ENCODE assay signal across 1 cellular context in genomic region chr6:7107578-7108195, GRCh38.
TF ChIP-seq lines count a peak whose summit lies in the region.

RREB1 (plus strand) TSS chr6:7107961; CDS start chr6:7181912, 73,951 bp downstream.

TF ChIP-seq in K562, 482 proteins besides CTCF, POLR2A, EP300 and RAD21 (continued from another document and continues in another):
- TF ChIP-seq MYC (IDR thresholded peaks at IDR 0.05; ENCODE audit: low read depth, low read length) (peak; percentile 77), MYC (CRISPR knock-in tag; IDR thresholded peaks at IDR 0.05; ENCODE audit: borderline replicate concordance, low read depth) (no peak), PML (IDR thresholded peaks at IDR 0.05; ENCODE audit: low read length) (peak; percentile 44; the same call in 1 of the 2 replicates), SPI1 (IDR thresholded peaks at IDR 0.05; ENCODE audit: borderline replicate concordance, low read depth, low read length) (0 out of 2 replicates have a peak, but pooled peaks have one; percentile 39), MBD1 (CRISPR knock-in tag; IDR thresholded peaks at IDR 0.05) (no peak), NFIC (IDR thresholded peaks at IDR 0.05) (0 out of 2 replicates have a peak, but pooled peaks have one; percentile 4), PCBP1 (IDR thresholded peaks at IDR 0.05; ENCODE audit: low read depth, low read length, poor library complexity, severe bottlenecking) (peak; percentile 33), SMAD4 (CRISPR knock-in tag; conservative IDR thresholded peaks at IDR 0.05) (peak; percentile 74), RAD51 (IDR thresholded peaks at IDR 0.05; ENCODE audit: borderline replicate concordance, low read depth) (peak; percentile 81), HDAC1 (IDR thresholded peaks at IDR 0.05) (no peak; a peak in 1 of 4 replicates), PHB2 (IDR thresholded peaks at IDR 0.05; ENCODE audit: low read depth) (no peak), THAP7 (CRISPR knock-in tag; IDR thresholded peaks at IDR 0.05) (no peak), FOSL1 (tag; conservative IDR thresholded peaks at IDR 0.05) (0 out of 2 replicates have a peak, but pooled peaks have one; percentile 9)
- TF ChIP-seq, protein P1, sequence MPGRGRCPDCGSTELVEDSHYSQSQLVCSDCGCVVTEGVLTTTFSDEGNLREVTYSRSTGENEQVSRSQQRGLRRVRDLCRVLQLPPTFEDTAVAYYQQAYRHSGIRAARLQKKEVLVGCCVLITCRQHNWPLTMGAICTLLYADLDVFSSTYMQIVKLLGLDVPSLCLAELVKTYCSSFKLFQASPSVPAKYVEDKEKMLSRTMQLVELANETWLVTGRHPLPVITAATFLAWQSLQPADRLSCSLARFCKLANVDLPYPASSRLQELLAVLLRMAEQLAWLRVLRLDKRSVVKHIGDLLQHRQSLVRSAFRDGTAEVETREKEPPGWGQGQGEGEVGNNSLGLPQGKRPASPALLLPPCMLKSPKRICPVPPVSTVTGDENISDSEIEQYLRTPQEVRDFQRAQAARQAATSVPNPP (IDR thresholded peaks at IDR 0.05; ENCODE audit: borderline replicate concordance, insufficient read depth, insufficient read length), result no peak
- TF ChIP-seq, protein P2, sequence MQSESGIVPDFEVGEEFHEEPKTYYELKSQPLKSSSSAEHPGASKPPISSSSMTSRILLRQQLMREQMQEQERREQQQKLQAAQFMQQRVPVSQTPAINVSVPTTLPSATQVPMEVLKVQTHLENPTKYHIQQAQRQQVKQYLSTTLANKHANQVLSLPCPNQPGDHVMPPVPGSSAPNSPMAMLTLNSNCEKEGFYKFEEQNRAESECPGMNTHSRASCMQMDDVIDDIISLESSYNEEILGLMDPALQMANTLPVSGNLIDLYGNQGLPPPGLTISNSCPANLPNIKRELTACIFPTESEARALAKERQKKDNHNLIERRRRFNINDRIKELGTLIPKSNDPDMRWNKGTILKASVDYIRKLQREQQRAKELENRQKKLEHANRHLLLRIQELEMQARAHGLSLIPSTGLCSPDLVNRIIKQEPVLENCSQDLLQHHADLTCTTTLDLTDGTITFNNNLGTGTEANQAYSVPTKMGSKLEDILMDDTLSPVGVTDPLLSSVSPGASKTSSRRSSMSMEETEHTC (IDR thresholded peaks at IDR 0.05), result peak; percentile 69; the same call in 1 of the 2 replicates
- TF ChIP-seq, protein P3, sequence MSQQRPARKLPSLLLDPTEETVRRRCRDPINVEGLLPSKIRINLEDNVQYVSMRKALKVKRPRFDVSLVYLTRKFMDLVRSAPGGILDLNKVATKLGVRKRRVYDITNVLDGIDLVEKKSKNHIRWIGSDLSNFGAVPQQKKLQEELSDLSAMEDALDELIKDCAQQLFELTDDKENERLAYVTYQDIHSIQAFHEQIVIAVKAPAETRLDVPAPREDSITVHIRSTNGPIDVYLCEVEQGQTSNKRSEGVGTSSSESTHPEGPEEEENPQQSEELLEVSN (IDR thresholded peaks at IDR 0.05; ENCODE audit: borderline replicate concordance in 1 of 2, extremely low read depth in 1 of 2, insufficient read depth in 1 of 2, insufficient read length in 1 of 2, low read depth in 1 of 2, low read length in 1 of 2, poor library complexity in 1 of 2, severe bottlenecking in 1 of 2), result peak; percentile 47 to 89
- TF ChIP-seq, protein P4, sequence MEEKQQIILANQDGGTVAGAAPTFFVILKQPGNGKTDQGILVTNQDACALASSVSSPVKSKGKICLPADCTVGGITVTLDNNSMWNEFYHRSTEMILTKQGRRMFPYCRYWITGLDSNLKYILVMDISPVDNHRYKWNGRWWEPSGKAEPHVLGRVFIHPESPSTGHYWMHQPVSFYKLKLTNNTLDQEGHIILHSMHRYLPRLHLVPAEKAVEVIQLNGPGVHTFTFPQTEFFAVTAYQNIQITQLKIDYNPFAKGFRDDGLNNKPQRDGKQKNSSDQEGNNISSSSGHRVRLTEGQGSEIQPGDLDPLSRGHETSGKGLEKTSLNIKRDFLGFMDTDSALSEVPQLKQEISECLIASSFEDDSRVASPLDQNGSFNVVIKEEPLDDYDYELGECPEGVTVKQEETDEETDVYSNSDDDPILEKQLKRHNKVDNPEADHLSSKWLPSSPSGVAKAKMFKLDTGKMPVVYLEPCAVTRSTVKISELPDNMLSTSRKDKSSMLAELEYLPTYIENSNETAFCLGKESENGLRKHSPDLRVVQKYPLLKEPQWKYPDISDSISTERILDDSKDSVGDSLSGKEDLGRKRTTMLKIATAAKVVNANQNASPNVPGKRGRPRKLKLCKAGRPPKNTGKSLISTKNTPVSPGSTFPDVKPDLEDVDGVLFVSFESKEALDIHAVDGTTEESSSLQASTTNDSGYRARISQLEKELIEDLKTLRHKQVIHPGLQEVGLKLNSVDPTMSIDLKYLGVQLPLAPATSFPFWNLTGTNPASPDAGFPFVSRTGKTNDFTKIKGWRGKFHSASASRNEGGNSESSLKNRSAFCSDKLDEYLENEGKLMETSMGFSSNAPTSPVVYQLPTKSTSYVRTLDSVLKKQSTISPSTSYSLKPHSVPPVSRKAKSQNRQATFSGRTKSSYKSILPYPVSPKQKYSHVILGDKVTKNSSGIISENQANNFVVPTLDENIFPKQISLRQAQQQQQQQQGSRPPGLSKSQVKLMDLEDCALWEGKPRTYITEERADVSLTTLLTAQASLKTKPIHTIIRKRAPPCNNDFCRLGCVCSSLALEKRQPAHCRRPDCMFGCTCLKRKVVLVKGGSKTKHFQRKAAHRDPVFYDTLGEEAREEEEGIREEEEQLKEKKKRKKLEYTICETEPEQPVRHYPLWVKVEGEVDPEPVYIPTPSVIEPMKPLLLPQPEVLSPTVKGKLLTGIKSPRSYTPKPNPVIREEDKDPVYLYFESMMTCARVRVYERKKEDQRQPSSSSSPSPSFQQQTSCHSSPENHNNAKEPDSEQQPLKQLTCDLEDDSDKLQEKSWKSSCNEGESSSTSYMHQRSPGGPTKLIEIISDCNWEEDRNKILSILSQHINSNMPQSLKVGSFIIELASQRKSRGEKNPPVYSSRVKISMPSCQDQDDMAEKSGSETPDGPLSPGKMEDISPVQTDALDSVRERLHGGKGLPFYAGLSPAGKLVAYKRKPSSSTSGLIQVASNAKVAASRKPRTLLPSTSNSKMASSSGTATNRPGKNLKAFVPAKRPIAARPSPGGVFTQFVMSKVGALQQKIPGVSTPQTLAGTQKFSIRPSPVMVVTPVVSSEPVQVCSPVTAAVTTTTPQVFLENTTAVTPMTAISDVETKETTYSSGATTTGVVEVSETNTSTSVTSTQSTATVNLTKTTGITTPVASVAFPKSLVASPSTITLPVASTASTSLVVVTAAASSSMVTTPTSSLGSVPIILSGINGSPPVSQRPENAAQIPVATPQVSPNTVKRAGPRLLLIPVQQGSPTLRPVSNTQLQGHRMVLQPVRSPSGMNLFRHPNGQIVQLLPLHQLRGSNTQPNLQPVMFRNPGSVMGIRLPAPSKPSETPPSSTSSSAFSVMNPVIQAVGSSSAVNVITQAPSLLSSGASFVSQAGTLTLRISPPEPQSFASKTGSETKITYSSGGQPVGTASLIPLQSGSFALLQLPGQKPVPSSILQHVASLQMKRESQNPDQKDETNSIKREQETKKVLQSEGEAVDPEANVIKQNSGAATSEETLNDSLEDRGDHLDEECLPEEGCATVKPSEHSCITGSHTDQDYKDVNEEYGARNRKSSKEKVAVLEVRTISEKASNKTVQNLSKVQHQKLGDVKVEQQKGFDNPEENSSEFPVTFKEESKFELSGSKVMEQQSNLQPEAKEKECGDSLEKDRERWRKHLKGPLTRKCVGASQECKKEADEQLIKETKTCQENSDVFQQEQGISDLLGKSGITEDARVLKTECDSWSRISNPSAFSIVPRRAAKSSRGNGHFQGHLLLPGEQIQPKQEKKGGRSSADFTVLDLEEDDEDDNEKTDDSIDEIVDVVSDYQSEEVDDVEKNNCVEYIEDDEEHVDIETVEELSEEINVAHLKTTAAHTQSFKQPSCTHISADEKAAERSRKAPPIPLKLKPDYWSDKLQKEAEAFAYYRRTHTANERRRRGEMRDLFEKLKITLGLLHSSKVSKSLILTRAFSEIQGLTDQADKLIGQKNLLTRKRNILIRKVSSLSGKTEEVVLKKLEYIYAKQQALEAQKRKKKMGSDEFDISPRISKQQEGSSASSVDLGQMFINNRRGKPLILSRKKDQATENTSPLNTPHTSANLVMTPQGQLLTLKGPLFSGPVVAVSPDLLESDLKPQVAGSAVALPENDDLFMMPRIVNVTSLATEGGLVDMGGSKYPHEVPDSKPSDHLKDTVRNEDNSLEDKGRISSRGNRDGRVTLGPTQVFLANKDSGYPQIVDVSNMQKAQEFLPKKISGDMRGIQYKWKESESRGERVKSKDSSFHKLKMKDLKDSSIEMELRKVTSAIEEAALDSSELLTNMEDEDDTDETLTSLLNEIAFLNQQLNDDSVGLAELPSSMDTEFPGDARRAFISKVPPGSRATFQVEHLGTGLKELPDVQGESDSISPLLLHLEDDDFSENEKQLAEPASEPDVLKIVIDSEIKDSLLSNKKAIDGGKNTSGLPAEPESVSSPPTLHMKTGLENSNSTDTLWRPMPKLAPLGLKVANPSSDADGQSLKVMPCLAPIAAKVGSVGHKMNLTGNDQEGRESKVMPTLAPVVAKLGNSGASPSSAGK (IDR thresholded peaks at IDR 0.05), result peak; percentile 32; the same call in 1 of the 2 replicates
- TF ChIP-seq, protein P5, sequence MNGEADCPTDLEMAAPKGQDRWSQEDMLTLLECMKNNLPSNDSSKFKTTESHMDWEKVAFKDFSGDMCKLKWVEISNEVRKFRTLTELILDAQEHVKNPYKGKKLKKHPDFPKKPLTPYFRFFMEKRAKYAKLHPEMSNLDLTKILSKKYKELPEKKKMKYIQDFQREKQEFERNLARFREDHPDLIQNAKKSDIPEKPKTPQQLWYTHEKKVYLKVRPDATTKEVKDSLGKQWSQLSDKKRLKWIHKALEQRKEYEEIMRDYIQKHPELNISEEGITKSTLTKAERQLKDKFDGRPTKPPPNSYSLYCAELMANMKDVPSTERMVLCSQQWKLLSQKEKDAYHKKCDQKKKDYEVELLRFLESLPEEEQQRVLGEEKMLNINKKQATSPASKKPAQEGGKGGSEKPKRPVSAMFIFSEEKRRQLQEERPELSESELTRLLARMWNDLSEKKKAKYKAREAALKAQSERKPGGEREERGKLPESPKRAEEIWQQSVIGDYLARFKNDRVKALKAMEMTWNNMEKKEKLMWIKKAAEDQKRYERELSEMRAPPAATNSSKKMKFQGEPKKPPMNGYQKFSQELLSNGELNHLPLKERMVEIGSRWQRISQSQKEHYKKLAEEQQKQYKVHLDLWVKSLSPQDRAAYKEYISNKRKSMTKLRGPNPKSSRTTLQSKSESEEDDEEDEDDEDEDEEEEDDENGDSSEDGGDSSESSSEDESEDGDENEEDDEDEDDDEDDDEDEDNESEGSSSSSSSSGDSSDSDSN (IDR thresholded peaks at IDR 0.05; ENCODE audit: borderline replicate concordance in 1 of 2, low read depth in 2 of 2, low read length in 2 of 2), result no peak
- TF ChIP-seq, protein P6, sequence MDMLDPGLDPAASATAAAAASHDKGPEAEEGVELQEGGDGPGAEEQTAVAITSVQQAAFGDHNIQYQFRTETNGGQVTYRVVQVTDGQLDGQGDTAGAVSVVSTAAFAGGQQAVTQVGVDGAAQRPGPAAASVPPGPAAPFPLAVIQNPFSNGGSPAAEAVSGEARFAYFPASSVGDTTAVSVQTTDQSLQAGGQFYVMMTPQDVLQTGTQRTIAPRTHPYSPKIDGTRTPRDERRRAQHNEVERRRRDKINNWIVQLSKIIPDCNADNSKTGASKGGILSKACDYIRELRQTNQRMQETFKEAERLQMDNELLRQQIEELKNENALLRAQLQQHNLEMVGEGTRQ (CRISPR knock-in tag; IDR thresholded peaks at IDR 0.05), result peak; percentile 93
- TF ChIP-seq, protein P7, sequence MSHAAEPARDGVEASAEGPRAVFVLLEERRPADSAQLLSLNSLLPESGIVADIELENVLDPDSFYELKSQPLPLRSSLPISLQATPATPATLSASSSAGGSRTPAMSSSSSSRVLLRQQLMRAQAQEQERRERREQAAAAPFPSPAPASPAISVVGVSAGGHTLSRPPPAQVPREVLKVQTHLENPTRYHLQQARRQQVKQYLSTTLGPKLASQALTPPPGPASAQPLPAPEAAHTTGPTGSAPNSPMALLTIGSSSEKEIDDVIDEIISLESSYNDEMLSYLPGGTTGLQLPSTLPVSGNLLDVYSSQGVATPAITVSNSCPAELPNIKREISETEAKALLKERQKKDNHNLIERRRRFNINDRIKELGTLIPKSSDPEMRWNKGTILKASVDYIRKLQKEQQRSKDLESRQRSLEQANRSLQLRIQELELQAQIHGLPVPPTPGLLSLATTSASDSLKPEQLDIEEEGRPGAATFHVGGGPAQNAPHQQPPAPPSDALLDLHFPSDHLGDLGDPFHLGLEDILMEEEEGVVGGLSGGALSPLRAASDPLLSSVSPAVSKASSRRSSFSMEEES (CRISPR knock-in tag; IDR thresholded peaks at IDR 0.05), result peak; percentile 72
- TF ChIP-seq, protein P8, sequence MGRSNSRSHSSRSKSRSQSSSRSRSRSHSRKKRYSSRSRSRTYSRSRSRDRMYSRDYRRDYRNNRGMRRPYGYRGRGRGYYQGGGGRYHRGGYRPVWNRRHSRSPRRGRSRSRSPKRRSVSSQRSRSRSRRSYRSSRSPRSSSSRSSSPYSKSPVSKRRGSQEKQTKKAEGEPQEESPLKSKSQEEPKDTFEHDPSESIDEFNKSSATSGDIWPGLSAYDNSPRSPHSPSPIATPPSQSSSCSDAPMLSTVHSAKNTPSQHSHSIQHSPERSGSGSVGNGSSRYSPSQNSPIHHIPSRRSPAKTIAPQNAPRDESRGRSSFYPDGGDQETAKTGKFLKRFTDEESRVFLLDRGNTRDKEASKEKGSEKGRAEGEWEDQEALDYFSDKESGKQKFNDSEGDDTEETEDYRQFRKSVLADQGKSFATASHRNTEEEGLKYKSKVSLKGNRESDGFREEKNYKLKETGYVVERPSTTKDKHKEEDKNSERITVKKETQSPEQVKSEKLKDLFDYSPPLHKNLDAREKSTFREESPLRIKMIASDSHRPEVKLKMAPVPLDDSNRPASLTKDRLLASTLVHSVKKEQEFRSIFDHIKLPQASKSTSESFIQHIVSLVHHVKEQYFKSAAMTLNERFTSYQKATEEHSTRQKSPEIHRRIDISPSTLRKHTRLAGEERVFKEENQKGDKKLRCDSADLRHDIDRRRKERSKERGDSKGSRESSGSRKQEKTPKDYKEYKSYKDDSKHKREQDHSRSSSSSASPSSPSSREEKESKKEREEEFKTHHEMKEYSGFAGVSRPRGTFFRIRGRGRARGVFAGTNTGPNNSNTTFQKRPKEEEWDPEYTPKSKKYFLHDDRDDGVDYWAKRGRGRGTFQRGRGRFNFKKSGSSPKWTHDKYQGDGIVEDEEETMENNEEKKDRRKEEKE (IDR thresholded peaks at IDR 0.05; ENCODE audit: borderline replicate concordance in 1 of 2, control insufficient read depth in 1 of 2, low read depth in 2 of 2, low read length in 1 of 2), result 0 out of 4 replicates have a peak, but pooled peaks of 1 of the 2 experiments have one; percentile 66
